In genomic region chr6:47780510-47781356, GRCh38 we compare ENCODE assay signal across 8 cellular contexts. TPM values are rescaled to one million over a fixed set of nuclear protein-coding genes. Genes with fewer than 3 reads are reported as not detected.
DNase-seq lines count a peak whose midpoint lies in the region; ATAC-seq, FAIRE-seq and TF ChIP-seq lines count a peak whose summit lies in the region.

No MANE protein-coding gene starts in this region.

- no peak overlapping the region for H3K9ac ChIP-seq in fibroblast of lung (ENCODE audit: insufficient read depth, low read length)

- H3K9me3 ChIP-seq in fibroblast of lung (ENCODE audit: control insufficient read depth, insufficient read depth, low read depth, low read length), result no peaks in the 10 kb centered on the region

- H3K9me3 Mint-ChIP-seq in nephron, result no peaks in the 10 kb centered on the region

- no peaks in the 10 kb centered on the region for H3K4me1 ChIP-seq in fibroblast of lung (ENCODE audit: control insufficient read depth, extremely low read depth, insufficient read depth, low read length)

- peak; percentile 62 for TF ChIP-seq CTCF in D721Med (IDR thresholded peaks at IDR 0.05; ENCODE audit: insufficient read depth, missing control alignments)
- TF ChIP-seq CTCF in fibroblast of lung (conservative IDR thresholded peaks at IDR 0.05 in 1 of 2, IDR thresholded peaks at IDR 0.05 in 1 of 2; ENCODE audit: low read depth in 1 of 2, low read length in 2 of 2), result peak; percentile 67 to 75
- peak; percentile 60 to 76 (median 72) for TF ChIP-seq CTCF in nephron (IDR thresholded peaks at IDR 0.05; ENCODE audit: unreplicated experiment in 3 of 3)

- H3K27ac Mint-ChIP-seq in nephron, result peak overlapping the region; percentile 21 to 62 (median 47)

- peak overlapping the region; percentile 21 for H3K4me2 ChIP-seq in fibroblast of lung (ENCODE audit: extremely low read depth, insufficient read depth, low read length)

- H3K36me3 ChIP-seq in fibroblast of lung (ENCODE audit: control insufficient read depth, insufficient read depth, low read length), result no peaks in the 10 kb centered on the region

- ATAC-seq in GM19438 (IDR thresholded peaks at IDR 0.05; ENCODE audit: low read depth, unreplicated experiment) (peak; percentile 63), HG03432 (IDR thresholded peaks at IDR 0.05; ENCODE audit: unreplicated experiment) (peak; percentile 88)

- H3K79me2 ChIP-seq in fibroblast of lung (ENCODE audit: control insufficient read depth, insufficient read depth, low read length), result no peaks in the 10 kb centered on the region

- H3K27ac ChIP-seq in fibroblast of lung (ENCODE audit: insufficient read depth, low read length), result no peak overlapping the region

- no peak overlapping the region for H3K4me3 ChIP-seq in fibroblast of lung (replicated peaks in 1 of 4; ENCODE audit: control extremely low read depth in 1 of 4, insufficient read depth in 1 of 4, low read depth in 3 of 4, low read length in 4 of 4)

- H4K20me1 ChIP-seq in fibroblast of lung (ENCODE audit: control insufficient read depth, extremely low read depth, insufficient read depth, low read length), result no peaks in the 10 kb centered on the region

- H3K27me3 ChIP-seq in fibroblast of lung (ENCODE audit: control insufficient read depth, insufficient read depth, low read length), result peaks cover 1% of the 10 kb centered on the region

- no peak for DNase-seq in D721Med (ENCODE audit: insufficient read length, low spot score)
- peak; percentile 8 for DNase-seq in NCI-H510A (lab: John Stamatoyannopoulos, UW)
- peak; percentile 0 to 20 for DNase-seq in activated CD4-positive, alpha-beta T cell treated with anti-CD3 and anti-CD28 coated beads, Interleukin-2, amount 50 U/mL, for 24 hours (ENCODE audit: low read depth in 1 of 2, low spot score in 1 of 2)
- peak; percentile 67 to 81 for DNase-seq in fibroblast of lung (ENCODE audit: low read depth in 2 of 2)
- no peak for DNase-seq in NCI-H128 (lab: John Stamatoyannopoulos, UW; ENCODE audit: unreplicated experiment)

- H3K36me3 Mint-ChIP-seq in nephron (ENCODE audit: low read depth), result no peaks in the 10 kb centered on the region

- H3K4me1 Mint-ChIP-seq in nephron, result peaks cover 7% of the 10 kb centered on the region

- peak; percentile 95 for FAIRE-seq in D721Med (lab: Jason Lieb, UNC)

- peak overlapping the region in 1 of 3 experiments; percentile 10 for H3K4me3 Mint-ChIP-seq in nephron

- peaks cover 4% of the 10 kb centered on the region for H3K27me3 Mint-ChIP-seq in nephron (ENCODE audit: low read depth)

- H2AFZ ChIP-seq in fibroblast of lung (ENCODE audit: low read length), result peak overlapping the region; percentile 63

RNA-seq across cellular contexts. Expression of gene OPN5, which starts 1.1 kb away (rescaled TPM):
- not detected in 2 replicates for total RNA-seq in fibroblast of lung
- not detected in 2 replicates for polyA plus RNA-seq in fibroblast of lung
- not detected in 2 replicates for polyA plus RNA-seq in fibroblast of lung (2012)
- polyA minus RNA-seq in fibroblast of lung (ENCODE audit: low replicate concordance), result not detected in 2 replicates

Comparison
In these comparisons a context has a peak if more than half of its experiments do, and no peak if none do; other contexts are left out.
1. DNase-seq: peak in NCI-H510A (single experiment), activated CD4-positive, alpha-beta T cell treated with anti-CD3 and anti-CD28 coated beads, Interleukin-2, amount 50 U/mL, for 24 hours (2 of 2) and fibroblast of lung (2 of 2); none in D721Med (single experiment) and NCI-H128 (single experiment).
2. Peak in every context shown above with its lines, with median percentiles within 50 percentile points of each other: CTCF ChIP-seq.